1 cellular context compared by ENCODE assay signal in the genomic region with DNA sequence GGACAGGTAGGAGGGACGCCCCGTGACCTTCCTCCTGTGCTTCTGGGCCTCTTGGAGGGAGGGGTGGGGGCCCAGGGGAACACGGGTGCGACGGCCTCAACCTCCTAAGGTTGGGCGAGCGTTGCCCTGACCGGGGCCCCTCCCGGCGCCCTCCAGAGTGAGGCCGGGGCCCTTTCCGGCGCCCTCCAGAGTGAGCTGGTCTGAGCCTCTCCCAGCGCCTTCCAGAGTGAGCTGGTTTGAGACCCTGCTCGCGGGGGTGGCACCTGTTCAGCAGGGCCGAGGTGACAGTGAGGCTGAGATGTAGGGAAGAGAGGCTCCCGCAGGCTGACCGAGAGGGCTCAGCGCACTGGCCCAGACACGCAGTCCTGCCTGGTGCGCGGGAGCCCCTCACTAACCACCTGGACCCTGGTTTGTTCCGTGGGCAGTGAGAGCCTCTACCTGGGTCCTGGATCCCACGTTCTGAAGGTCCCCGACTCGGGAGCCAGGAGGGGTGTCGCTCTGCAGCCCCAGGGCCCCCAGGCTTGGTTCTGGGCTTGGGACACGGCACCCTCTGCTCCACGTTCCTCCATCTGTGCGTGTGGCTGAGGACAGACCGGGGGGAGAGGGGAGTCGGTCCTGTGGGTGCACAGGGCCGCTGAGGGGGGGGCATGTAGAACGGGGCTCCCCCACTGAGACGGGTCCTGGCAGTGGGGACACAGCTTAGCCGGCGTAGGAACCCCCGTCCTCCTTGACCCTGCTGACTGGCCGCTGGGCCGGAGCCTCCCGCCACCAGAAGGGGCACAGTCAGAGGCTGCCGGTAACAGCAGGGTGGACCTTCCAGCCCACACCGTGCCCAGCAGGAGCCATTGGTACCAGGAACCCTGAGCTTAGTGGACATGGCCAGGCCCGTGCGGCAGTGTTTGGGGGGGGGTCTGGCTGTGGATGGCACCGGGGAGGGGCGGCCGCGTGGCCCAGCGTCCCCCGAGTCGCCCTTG.
TF ChIP-seq lines count a peak whose summit lies in the region.

No MANE protein-coding gene starts in this region.

TF ChIP-seq in K562, 482 proteins besides CTCF, POLR2A, EP300 and RAD21 (continued from another document):
- TF ChIP-seq, protein P1, sequence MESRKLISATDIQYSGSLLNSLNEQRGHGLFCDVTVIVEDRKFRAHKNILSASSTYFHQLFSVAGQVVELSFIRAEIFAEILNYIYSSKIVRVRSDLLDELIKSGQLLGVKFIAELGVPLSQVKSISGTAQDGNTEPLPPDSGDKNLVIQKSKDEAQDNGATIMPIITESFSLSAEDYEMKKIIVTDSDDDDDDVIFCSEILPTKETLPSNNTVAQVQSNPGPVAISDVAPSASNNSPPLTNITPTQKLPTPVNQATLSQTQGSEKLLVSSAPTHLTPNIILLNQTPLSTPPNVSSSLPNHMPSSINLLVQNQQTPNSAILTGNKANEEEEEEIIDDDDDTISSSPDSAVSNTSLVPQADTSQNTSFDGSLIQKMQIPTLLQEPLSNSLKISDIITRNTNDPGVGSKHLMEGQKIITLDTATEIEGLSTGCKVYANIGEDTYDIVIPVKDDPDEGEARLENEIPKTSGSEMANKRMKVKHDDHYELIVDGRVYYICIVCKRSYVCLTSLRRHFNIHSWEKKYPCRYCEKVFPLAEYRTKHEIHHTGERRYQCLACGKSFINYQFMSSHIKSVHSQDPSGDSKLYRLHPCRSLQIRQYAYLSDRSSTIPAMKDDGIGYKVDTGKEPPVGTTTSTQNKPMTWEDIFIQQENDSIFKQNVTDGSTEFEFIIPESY (CRISPR knock-in tag; IDR thresholded peaks at IDR 0.05), result peak; percentile 89
- TF ChIP-seq MXI1 (IDR thresholded peaks at IDR 0.05; ENCODE audit: low read depth, low read length) (no peak), KLF1 (tag; IDR thresholded peaks at IDR 0.05) (no peak), ZNF551 (CRISPR knock-in tag; IDR thresholded peaks at IDR 0.05) (no peak), PHTF2 (CRISPR knock-in tag; IDR thresholded peaks at IDR 0.05) (no peak), CTBP1 (IDR thresholded peaks at IDR 0.05; ENCODE audit: borderline replicate concordance) (no peak), BRCA1 (IDR thresholded peaks at IDR 0.05) (no peak), BRCA1 (CRISPR knock-in tag; IDR thresholded peaks at IDR 0.05) (0 out of 2 replicates have a peak, but pooled peaks have one; percentile 31), FOXK2 (conservative IDR thresholded peaks at IDR 0.05 in 1 of 2, IDR thresholded peaks at IDR 0.05 in 1 of 2; ENCODE audit: low read depth in 2 of 2) (no peak), HNRNPK (IDR thresholded peaks at IDR 0.05; ENCODE audit: low read depth, low read length, poor library complexity, severe bottlenecking) (no peak), KAT7 (CRISPR knock-in tag; IDR thresholded peaks at IDR 0.05; ENCODE audit: borderline replicate concordance) (no peak), TCF7L2 (IDR thresholded peaks at IDR 0.05; ENCODE audit: low read depth, low read length) (no peak), GABPB2 (CRISPR knock-in tag; conservative IDR thresholded peaks at IDR 0.05) (no peak), MEIS2 (IDR thresholded peaks at IDR 0.05; ENCODE audit: partially characterized antibody) (no peak), ETV1 (tag; conservative IDR thresholded peaks at IDR 0.05; ENCODE audit: low read depth) (no peak)
- TF ChIP-seq, protein P2, sequence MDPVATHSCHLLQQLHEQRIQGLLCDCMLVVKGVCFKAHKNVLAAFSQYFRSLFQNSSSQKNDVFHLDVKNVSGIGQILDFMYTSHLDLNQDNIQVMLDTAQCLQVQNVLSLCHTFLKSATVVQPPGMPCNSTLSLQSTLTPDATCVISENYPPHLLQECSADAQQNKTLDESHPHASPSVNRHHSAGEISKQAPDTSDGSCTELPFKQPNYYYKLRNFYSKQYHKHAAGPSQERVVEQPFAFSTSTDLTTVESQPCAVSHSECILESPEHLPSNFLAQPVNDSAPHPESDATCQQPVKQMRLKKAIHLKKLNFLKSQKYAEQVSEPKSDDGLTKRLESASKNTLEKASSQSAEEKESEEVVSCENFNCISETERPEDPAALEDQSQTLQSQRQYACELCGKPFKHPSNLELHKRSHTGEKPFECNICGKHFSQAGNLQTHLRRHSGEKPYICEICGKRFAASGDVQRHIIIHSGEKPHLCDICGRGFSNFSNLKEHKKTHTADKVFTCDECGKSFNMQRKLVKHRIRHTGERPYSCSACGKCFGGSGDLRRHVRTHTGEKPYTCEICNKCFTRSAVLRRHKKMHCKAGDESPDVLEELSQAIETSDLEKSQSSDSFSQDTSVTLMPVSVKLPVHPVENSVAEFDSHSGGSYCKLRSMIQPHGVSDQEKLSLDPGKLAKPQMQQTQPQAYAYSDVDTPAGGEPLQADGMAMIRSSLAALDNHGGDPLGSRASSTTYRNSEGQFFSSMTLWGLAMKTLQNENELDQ (CRISPR knock-in tag; IDR thresholded peaks at IDR 0.05; ENCODE audit: borderline replicate concordance), result no peak
- TF ChIP-seq, protein P3, sequence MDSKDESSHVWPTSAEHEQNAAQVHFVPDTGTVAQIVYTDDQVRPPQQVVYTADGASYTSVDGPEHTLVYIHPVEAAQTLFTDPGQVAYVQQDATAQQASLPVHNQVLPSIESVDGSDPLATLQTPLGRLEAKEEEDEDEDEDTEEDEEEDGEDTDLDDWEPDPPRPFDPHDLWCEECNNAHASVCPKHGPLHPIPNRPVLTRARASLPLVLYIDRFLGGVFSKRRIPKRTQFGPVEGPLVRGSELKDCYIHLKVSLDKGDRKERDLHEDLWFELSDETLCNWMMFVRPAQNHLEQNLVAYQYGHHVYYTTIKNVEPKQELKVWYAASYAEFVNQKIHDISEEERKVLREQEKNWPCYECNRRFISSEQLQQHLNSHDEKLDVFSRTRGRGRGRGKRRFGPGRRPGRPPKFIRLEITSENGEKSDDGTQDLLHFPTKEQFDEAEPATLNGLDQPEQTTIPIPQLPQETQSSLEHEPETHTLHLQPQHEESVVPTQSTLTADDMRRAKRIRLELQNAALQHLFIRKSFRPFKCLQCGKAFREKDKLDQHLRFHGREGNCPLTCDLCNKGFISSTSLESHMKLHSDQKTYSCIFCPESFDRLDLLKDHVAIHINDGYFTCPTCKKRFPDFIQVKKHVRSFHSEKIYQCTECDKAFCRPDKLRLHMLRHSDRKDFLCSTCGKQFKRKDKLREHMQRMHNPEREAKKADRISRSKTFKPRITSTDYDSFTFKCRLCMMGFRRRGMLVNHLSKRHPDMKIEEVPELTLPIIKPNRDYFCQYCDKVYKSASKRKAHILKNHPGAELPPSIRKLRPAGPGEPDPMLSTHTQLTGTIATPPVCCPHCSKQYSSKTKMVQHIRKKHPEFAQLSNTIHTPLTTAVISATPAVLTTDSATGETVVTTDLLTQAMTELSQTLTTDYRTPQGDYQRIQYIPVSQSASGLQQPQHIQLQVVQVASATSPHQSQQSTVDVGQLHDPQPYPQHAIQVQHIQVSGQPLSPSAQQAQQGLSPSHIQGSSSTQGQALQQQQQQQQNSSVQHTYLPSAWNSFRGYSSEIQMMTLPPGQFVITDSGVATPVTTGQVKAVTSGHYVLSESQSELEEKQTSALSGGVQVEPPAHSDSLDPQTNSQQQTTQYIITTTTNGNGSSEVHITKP (IDR thresholded peaks at IDR 0.05; ENCODE audit: partially characterized antibody), result no peak
- TF ChIP-seq, protein P4, sequence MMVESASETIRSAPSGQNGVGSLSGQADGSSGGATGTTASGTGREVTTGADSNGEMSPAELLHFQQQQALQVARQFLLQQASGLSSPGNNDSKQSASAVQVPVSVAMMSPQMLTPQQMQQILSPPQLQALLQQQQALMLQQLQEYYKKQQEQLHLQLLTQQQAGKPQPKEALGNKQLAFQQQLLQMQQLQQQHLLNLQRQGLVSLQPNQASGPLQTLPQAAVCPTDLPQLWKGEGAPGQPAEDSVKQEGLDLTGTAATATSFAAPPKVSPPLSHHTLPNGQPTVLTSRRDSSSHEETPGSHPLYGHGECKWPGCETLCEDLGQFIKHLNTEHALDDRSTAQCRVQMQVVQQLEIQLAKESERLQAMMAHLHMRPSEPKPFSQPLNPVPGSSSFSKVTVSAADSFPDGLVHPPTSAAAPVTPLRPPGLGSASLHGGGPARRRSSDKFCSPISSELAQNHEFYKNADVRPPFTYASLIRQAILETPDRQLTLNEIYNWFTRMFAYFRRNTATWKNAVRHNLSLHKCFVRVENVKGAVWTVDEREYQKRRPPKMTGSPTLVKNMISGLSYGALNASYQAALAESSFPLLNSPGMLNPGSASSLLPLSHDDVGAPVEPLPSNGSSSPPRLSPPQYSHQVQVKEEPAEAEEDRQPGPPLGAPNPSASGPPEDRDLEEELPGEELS (CRISPR knock-in tag; IDR thresholded peaks at IDR 0.05; ENCODE audit: borderline replicate concordance), result no peak
- TF ChIP-seq, protein P5, sequence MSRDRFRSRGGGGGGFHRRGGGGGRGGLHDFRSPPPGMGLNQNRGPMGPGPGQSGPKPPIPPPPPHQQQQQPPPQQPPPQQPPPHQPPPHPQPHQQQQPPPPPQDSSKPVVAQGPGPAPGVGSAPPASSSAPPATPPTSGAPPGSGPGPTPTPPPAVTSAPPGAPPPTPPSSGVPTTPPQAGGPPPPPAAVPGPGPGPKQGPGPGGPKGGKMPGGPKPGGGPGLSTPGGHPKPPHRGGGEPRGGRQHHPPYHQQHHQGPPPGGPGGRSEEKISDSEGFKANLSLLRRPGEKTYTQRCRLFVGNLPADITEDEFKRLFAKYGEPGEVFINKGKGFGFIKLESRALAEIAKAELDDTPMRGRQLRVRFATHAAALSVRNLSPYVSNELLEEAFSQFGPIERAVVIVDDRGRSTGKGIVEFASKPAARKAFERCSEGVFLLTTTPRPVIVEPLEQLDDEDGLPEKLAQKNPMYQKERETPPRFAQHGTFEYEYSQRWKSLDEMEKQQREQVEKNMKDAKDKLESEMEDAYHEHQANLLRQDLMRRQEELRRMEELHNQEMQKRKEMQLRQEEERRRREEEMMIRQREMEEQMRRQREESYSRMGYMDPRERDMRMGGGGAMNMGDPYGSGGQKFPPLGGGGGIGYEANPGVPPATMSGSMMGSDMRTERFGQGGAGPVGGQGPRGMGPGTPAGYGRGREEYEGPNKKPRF (IDR thresholded peaks at IDR 0.05; ENCODE audit: low read depth, low read length), result no peak
- TF ChIP-seq, protein P6, sequence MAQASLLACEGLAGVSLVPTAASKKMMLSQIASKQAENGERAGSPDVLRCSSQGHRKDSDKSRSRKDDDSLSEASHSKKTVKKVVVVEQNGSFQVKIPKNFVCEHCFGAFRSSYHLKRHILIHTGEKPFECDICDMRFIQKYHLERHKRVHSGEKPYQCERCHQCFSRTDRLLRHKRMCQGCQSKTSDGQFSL (CRISPR knock-in tag; IDR thresholded peaks at IDR 0.05), result peak; percentile 62; the same call in 1 of the 2 replicates
- TF ChIP-seq, protein P6 (tag; IDR thresholded peaks at IDR 0.05), result no peak
- TF ChIP-seq, protein P7, sequence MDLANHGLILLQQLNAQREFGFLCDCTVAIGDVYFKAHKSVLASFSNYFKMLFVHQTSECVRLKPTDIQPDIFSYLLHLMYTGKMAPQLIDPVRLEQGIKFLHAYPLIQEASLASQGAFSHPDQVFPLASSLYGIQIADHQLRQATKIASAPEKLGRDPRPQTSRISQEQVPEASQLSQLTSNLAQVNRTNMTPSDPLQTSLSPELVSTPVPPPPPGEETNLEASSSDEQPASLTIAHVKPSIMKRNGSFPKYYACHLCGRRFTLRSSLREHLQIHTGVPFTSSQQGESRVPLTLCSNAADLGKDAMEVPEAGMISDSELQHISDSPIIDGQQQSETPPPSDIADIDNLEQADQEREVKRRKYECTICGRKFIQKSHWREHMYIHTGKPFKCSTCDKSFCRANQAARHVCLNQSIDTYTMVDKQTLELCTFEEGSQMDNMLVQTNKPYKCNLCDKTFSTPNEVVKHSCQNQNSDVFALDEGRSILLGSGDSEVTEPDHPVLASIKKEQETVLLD (IDR thresholded peaks at IDR 0.05), result no peak
- TF ChIP-seq, protein P8, sequence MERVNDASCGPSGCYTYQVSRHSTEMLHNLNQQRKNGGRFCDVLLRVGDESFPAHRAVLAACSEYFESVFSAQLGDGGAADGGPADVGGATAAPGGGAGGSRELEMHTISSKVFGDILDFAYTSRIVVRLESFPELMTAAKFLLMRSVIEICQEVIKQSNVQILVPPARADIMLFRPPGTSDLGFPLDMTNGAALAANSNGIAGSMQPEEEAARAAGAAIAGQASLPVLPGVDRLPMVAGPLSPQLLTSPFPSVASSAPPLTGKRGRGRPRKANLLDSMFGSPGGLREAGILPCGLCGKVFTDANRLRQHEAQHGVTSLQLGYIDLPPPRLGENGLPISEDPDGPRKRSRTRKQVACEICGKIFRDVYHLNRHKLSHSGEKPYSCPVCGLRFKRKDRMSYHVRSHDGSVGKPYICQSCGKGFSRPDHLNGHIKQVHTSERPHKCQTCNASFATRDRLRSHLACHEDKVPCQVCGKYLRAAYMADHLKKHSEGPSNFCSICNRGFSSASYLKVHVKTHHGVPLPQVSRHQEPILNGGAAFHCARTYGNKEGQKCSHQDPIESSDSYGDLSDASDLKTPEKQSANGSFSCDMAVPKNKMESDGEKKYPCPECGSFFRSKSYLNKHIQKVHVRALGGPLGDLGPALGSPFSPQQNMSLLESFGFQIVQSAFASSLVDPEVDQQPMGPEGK (CRISPR knock-in tag; IDR thresholded peaks at IDR 0.05; ENCODE audit: borderline replicate concordance), result no peak
